Comparison of ENCODE assay signal across 20 cellular contexts in genomic region chr6:39521826-39522377, GRCh38.
"Had no signal": no experiment of that assay in that cellular context is flagged by ENCODE, and none has a peak within 500 bp of the region (broad histone marks: within the 10 kb centered on the region; RNA-seq: fewer than 3 reads in every experiment).

No MANE protein-coding gene starts in this region.

- H3K4me2 ChIP-seq: neural progenitor cell, smooth muscle cell had no signal

- H3K79me2 ChIP-seq: parathyroid adenoma had no signal

- H3K9ac ChIP-seq: neural progenitor cell, parathyroid adenoma had no signal

- H3K4me1 ChIP-seq: foreskin keratinocyte, parathyroid adenoma, suprapubic skin had no signal

- H3K36me3 ChIP-seq: neural progenitor cell, suprapubic skin had no signal

- H3K9me3 ChIP-seq: mucosa of descending colon, suprapubic skin had no signal

- H3K4me3 ChIP-seq: lung, mucosa of descending colon, neural progenitor cell, smooth muscle cell, suprapubic skin had no signal

- H3K27ac ChIP-seq: foreskin keratinocyte, neural progenitor cell, parathyroid adenoma, suprapubic skin had no signal

- H2AFZ ChIP-seq: neural progenitor cell, parathyroid adenoma had no signal

- H3K27me3 ChIP-seq: neural progenitor cell, suprapubic skin had no signal

- DNase-seq: caudate nucleus; cerebellar nuclear complex; cortex of kidney; effector memory CD8-positive, alpha-beta T cell; foreskin keratinocyte; glutamatergic neuron; mucosa of descending colon; naive B cell; stimulated activated CD4-positive, alpha-beta T cell treated with anti-CD3 and anti-CD28 coated beads, Interleukin-12 subunit alpha, Interleukin-12 subunit beta, amount 100 ng/mL, for 4 hours; stimulated activated CD4-positive, alpha-beta T cell treated with anti-CD3 and anti-CD28 coated beads, Interleukin-1b, Interleukin-23, amount 100 ng/mL, for 48 hours; stimulated activated CD4-positive, alpha-beta T cell treated with anti-CD3 and anti-CD28 coated beads, Interleukin-4, amount 100 ng/mL, for 1 hour; stimulated activated CD8-positive, alpha-beta memory T cell treated with anti-CD3 and anti-CD28 coated beads, Interleukin-4, amount 100 ng/mL, for 48 hours; stimulated activated naive CD4-positive, alpha-beta T cell; stimulated activated naive CD8-positive, alpha-beta T cell treated with anti-CD3 and anti-CD28 coated beads, Interleukin-15, amount 100 ng/mL, for 72 hours; trophoblast cell had no signal
